13 cellular contexts compared by ENCODE assay signal in genomic region chr7:45921381-45921698, GRCh38. TPM values are rescaled to one million over a fixed set of nuclear protein-coding genes. Genes with fewer than 3 reads are reported as not detected.
A peak's percentile ranks its signal among the peaks of the same experiment; 100 is the strongest.
DNase-seq lines count a peak whose midpoint lies in the region; ATAC-seq and TF ChIP-seq lines count a peak whose summit lies in the region.
"Had no signal": no experiment of that assay in that cellular context is flagged by ENCODE, and none has a peak within 500 bp of the region (broad histone marks: within the 10 kb centered on the region; RNA-seq: fewer than 3 reads in every experiment).

No MANE protein-coding gene starts in this region.

- H3K4me3 ChIP-seq in lower lobe of right lung, result peak overlapping the region; percentile 51
- H3K4me3 ChIP-seq in upper lobe of right lung, result peak overlapping the region; percentile 49

- DNase-seq in Right ventricle myocardium superior (peak; percentile 53), cardiac septum (ENCODE audit: low spot score) (no peak), chondrocyte (ENCODE audit: low spot score) (no peak), lower lobe of right lung (no peak), upper lobe of right lung (no peak), hippocampal formation (lab: John Stamatoyannopoulos, UW) (no peak), NCI-H128 (lab: John Stamatoyannopoulos, UW; ENCODE audit: unreplicated experiment) (no peak)
- DNase-seq: DND-41, NCI-H2081 treated with DMSO at 0.1 percent for 48 hours had no signal

- H3K9me3 Mint-ChIP-seq in chondrocyte (ENCODE audit: low read depth), result no peaks in the 10 kb centered on the region

- TF ChIP-seq CTCF in chondrocyte (IDR thresholded peaks at IDR 0.05) (no peak), lower lobe of right lung (IDR thresholded peaks at IDR 0.05) (no peak), upper lobe of right lung (IDR thresholded peaks at IDR 0.05) (no peak)

- H3K9me3 ChIP-seq in lower lobe of right lung, result no peaks in the 10 kb centered on the region
- no peaks in the 10 kb centered on the region for H3K9me3 ChIP-seq in upper lobe of right lung

- peak overlapping the region; percentile 55 for H3K27ac Mint-ChIP-seq in chondrocyte (ENCODE audit: unreplicated experiment)

- H3K36me3 Mint-ChIP-seq in chondrocyte (ENCODE audit: low read depth), result peaks cover 7% of the 10 kb centered on the region

- H3K27ac ChIP-seq in lower lobe of right lung, result no peak overlapping the region
- no peak overlapping the region for H3K27ac ChIP-seq in upper lobe of right lung

- H3K27me3 ChIP-seq in lower lobe of right lung (ENCODE audit: low read depth) (peaks cover 51% of the 10 kb centered on the region), upper lobe of right lung (peaks cover 54% of the 10 kb centered on the region)

- H3K4me3 Mint-ChIP-seq in chondrocyte (ENCODE audit: unreplicated experiment), result peak overlapping the region; percentile 68

- ATAC-seq in Right ventricle myocardium superior (ENCODE audit: poor library complexity) (peak; percentile 7), lower lobe of right lung (peak in 1 of 2 donors; percentile 2), upper lobe of right lung (no peak), HG02571 (IDR thresholded peaks at IDR 0.05; ENCODE audit: unreplicated experiment) (no peak)

- H3K4me1 Mint-ChIP-seq in chondrocyte (ENCODE audit: low read depth), result peaks cover 87% of the 10 kb centered on the region

- no peaks in the 10 kb centered on the region for H3K27me3 Mint-ChIP-seq in chondrocyte (ENCODE audit: low read depth)

- H3K4me1 ChIP-seq in lower lobe of right lung (peaks cover 27% of the 10 kb centered on the region), upper lobe of right lung (peaks cover 15% of the 10 kb centered on the region)

- intact Hi-C loops in Right ventricle myocardium superior (cut with DNase I) (loop anchor here (2.0 to 10.0 kb wide), 3 partner anchors 1166 to 1313 kb away; no protein-coding TSS in a partner anchor), cardiac septum (cut with DNase I) (loop anchor here (10.0 kb wide), 4 partner anchors 293 to 1013 kb away; no protein-coding TSS in a partner anchor), lower lobe of right lung (cut with DNase I) (no loop called here), upper lobe of right lung (cut with DNase I) (no loop called here)

- no peaks in the 10 kb centered on the region for H3K36me3 ChIP-seq in lower lobe of right lung
- H3K36me3 ChIP-seq in upper lobe of right lung, result no peaks in the 10 kb centered on the region

RNA-seq across cellular contexts. Expression of gene IGFBP3, which starts 0.3 kb away (rescaled TPM):
- total RNA-seq in Right ventricle myocardium superior (52.3 TPM), cardiac septum (98.7 TPM), chondrocyte (1,747 to 1,749 TPM (median 1,748 TPM) in 3 replicates), lower lobe of right lung (32.2 TPM), upper lobe of right lung (87.0 TPM)

RNA-seq across cellular contexts. Expression of gene IGFBP1, which starts 33.1 kb away (rescaled TPM):
- total RNA-seq in Right ventricle myocardium superior (not detected), cardiac septum (not detected), chondrocyte (0.30 to 1.7 TPM (median 0.62 TPM) in 3 replicates), lower lobe of right lung (not detected), upper lobe of right lung (not detected)
- total RNA-seq: activated CD8-positive, alpha-beta memory T cell treated with anti-CD3 and anti-CD28 coated beads for 36 hours; lower leg skin; ureter had no signal

RNA-seq across cellular contexts. Expression of gene CCDC201, which starts 48.5 kb away (rescaled TPM):
- total RNA-seq in Right ventricle myocardium superior, result not detected
- total RNA-seq in cardiac septum, result not detected
- total RNA-seq in chondrocyte, result not detected in 3 replicates
- not detected for total RNA-seq in lower lobe of right lung
- total RNA-seq in upper lobe of right lung, result not detected
- total RNA-seq: activated CD8-positive, alpha-beta memory T cell treated with anti-CD3 and anti-CD28 coated beads for 36 hours; lower leg skin; ureter had no signal

Comparison
In these comparisons a context has a peak if more than half of its experiments do, and no peak if none do; other contexts are left out.
1. RNA of gene IGFBP3, which starts 0.3 kb away (total RNA-seq): 1,747 to 1,749 TPM in chondrocyte; 98.7 TPM in cardiac septum (single experiment), 87.0 TPM in upper lobe of right lung (single experiment), 52.3 TPM in Right ventricle myocardium superior (single experiment) and 32.2 TPM in lower lobe of right lung (single experiment); every median in the first group is over 10 times any median in the second.
2. intact Hi-C loops: an anchor here in Right ventricle myocardium superior (2.0 to 10.0 kb wide) and cardiac septum (10.0 kb wide); none called in lower lobe of right lung and upper lobe of right lung.